1 cellular context compared by ENCODE assay signal in the genomic region with DNA sequence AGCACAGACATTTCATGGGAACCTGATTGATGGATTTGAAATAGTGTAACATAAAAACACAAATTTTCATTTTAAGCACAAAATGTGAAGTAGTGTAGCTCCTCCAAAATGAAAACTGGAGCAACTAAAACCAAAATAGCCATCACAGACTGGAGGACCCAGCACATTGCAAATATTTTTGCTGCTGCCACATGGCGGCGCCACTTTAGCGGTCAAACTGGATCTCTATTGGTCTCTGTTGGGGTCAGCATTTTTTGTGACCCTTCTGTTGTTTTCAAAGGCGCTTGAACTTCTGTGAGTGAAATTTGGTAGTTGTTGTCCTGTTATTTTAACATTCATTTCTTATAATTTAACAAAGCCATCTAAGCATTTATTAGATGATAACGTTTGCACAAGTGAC.
TF ChIP-seq lines count a peak whose summit lies in the region.

No MANE protein-coding gene starts in this region.

TF ChIP-seq in GM23338, 12 proteins besides CTCF, POLR2A, EP300 and RAD21 (continued from another document):
- TF ChIP-seq, protein P1, sequence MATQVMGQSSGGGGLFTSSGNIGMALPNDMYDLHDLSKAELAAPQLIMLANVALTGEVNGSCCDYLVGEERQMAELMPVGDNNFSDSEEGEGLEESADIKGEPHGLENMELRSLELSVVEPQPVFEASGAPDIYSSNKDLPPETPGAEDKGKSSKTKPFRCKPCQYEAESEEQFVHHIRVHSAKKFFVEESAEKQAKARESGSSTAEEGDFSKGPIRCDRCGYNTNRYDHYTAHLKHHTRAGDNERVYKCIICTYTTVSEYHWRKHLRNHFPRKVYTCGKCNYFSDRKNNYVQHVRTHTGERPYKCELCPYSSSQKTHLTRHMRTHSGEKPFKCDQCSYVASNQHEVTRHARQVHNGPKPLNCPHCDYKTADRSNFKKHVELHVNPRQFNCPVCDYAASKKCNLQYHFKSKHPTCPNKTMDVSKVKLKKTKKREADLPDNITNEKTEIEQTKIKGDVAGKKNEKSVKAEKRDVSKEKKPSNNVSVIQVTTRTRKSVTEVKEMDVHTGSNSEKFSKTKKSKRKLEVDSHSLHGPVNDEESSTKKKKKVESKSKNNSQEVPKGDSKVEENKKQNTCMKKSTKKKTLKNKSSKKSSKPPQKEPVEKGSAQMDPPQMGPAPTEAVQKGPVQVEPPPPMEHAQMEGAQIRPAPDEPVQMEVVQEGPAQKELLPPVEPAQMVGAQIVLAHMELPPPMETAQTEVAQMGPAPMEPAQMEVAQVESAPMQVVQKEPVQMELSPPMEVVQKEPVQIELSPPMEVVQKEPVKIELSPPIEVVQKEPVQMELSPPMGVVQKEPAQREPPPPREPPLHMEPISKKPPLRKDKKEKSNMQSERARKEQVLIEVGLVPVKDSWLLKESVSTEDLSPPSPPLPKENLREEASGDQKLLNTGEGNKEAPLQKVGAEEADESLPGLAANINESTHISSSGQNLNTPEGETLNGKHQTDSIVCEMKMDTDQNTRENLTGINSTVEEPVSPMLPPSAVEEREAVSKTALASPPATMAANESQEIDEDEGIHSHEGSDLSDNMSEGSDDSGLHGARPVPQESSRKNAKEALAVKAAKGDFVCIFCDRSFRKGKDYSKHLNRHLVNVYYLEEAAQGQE (IDR thresholded peaks at IDR 0.05; ENCODE audit: unreplicated experiment), result no peak
